1 cellular context compared by ENCODE assay signal in genomic region chr22:21454998-21455333, GRCh38. TPM values are rescaled to one million over a fixed set of nuclear protein-coding genes. Genes with fewer than 3 reads are reported as not detected.
"Had no signal": no experiment of that assay in that cellular context is flagged by ENCODE, and none has a peak within 500 bp of the region (broad histone marks: within the 10 kb centered on the region; RNA-seq: fewer than 3 reads in every experiment).

No MANE protein-coding gene starts in this region.

RNA-seq across cellular contexts. Expression of gene TMEM191C, which starts 12.2 kb away (rescaled TPM):
- total RNA-seq: ascending aorta had no signal
